ENCODE assay signal across 2 cellular contexts in the genomic region with DNA sequence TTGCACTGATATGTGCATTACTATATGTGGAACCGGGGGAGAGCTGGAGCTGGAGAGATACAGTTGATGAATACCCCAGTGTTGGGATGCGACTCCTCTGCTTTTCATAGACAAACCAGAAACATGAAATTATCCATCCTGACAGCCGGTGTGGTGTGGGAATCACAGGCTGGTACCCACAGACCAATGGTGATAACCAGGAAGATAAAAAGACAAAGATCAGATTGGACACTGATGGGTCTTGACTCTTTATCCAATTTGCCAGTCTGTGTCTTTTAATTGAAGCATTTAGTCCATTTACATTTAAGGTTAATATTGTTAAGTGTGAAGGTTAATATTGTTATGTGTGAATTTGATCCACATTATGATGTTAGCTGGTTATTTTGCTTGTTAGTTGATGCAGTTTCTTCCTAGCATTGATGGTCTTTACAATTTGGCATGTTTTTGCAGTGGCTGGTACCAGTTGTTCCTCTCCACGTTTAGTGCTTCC.
TF ChIP-seq lines count a peak whose summit lies in the region.

No MANE protein-coding gene starts in this region.

TF ChIP-seq in SK-N-SH, 30 proteins besides CTCF, POLR2A, EP300 and RAD21:
- peak; percentile 21; the same call in 1 of the 2 replicates for TF ChIP-seq GATA2 (CRISPR knock-in tag; IDR thresholded peaks at IDR 0.05)

TF ChIP-seq in K562, 482 proteins besides CTCF, POLR2A, EP300 and RAD21:
- 0 out of 2 replicates have a peak, but pooled peaks have one; percentile 52 for TF ChIP-seq ZNF354B (CRISPR knock-in tag; IDR thresholded peaks at IDR 0.05)
- peak; percentile 97 for TF ChIP-seq ZNF507 (tag; conservative IDR thresholded peaks at IDR 0.05)
